14 cellular contexts compared by ENCODE assay signal in genomic region chr2:28400434-28400833, GRCh38. TPM values are rescaled to one million over a fixed set of nuclear protein-coding genes. Genes with fewer than 3 reads are reported as not detected.
DNase-seq lines count a peak whose midpoint lies in the region; ATAC-seq and TF ChIP-seq lines count a peak whose summit lies in the region.
"Had no signal": no experiment of that assay in that cellular context is flagged by ENCODE, and none has a peak within 500 bp of the region (broad histone marks: within the 10 kb centered on the region; RNA-seq: fewer than 3 reads in every experiment).

No MANE protein-coding gene starts in this region.

- no peak for DNase-seq in GM23248
- DNase-seq in SK-MEL-5 (ENCODE audit: low read depth, low spot score) = peak; percentile 36
- no peak for DNase-seq in heart left ventricle
- peak; percentile 57 for DNase-seq in retina
- no peak for DNase-seq in foreskin keratinocyte
- DNase-seq in GM10266 (ENCODE audit: extremely low spot score) = no peak
- no peak for DNase-seq in activated CD8-positive, alpha-beta memory T cell treated with anti-CD3 and anti-CD28 coated beads, Interleukin-2, amount 50 U/mL, for 48 hours
- DNase-seq: activated CD4-positive, alpha-beta T cell treated with anti-CD3 and anti-CD28 coated beads, Interleukin-2, amount 50 U/mL, for 1 hour; activated naive CD8-positive, alpha-beta T cell treated with anti-CD3 and anti-CD28 coated beads, Interleukin-2, amount 50 U/mL, for 24 hours; effector memory CD8-positive, alpha-beta T cell; GOT3; NCI-H1417 treated with DMSO at 0.1 percent for 48 hours; NK-92 treated with Interleukin-12 subunit alpha and Interleukin-12 subunit beta, amount 100 ng/mL, for 24 hours had no signal

- ATAC-seq in heart left ventricle (no peak), foreskin keratinocyte (no peak), GM18498 (IDR thresholded peaks at IDR 0.05; ENCODE audit: unreplicated experiment) (no peak)
- ATAC-seq: activated naive CD8-positive, alpha-beta T cell treated with anti-CD3 and anti-CD28 coated beads, Interleukin-2, amount 50 U/mL, for 24 hours; effector memory CD8-positive, alpha-beta T cell had no signal

- peak overlapping the region; percentile 100 for H3K4me2 ChIP-seq in GM23248 (ENCODE audit: unreplicated experiment)

- H4K20me1 ChIP-seq in GM23248 (ENCODE audit: insufficient read depth) = peaks cover 32% of the 10 kb centered on the region

- H3K9me3 ChIP-seq in GM23248 (ENCODE audit: low read depth) (no peaks in the 10 kb centered on the region), heart left ventricle (no peaks in the 10 kb centered on the region)

- peaks cover 38% of the 10 kb centered on the region for H3K36me3 ChIP-seq in GM23248 (ENCODE audit: low read depth)
- H3K36me3 ChIP-seq in heart left ventricle = peaks cover 0 to 73% (median 30%) of the 10 kb centered on the region in 9 donors

- H3K4me3 ChIP-seq in GM23248 (peak overlapping the region; percentile 95; the same call in 1 of the 2 replicates), heart left ventricle (peak overlapping the region in 1 of 12 donors; percentile 96)

- no peak overlapping the region for H2AFZ ChIP-seq in GM23248

- in situ Hi-C loops in GM23248 (cut with MboI) (no loop called here), SK-MEL-5 (cut with HindIII; ENCODE audit: low pct_unique_long_range_greater_than_20kb, low sequenced_read_pairs) (no loop called here)

- H3F3A ChIP-seq in GM23248 (ENCODE audit: insufficient read depth) = peaks cover 91% of the 10 kb centered on the region

- intact Hi-C loops in heart left ventricle (cut with DNase I) = loop anchor here in 2 of 10 donors (5.0 to 10.0 kb wide), 3 partner anchors 446 to 698 kb away; partner anchors contain the start of genes BABAM2 (in 1 of the 2) and RBKS (in 1 of the 2)

- H3K27ac ChIP-seq in GM23248 (peak overlapping the region; percentile 98), heart left ventricle (peak overlapping the region in 8 of 12 donors; percentile 1 to 100 (median 50)), foreskin keratinocyte (no peak overlapping the region)

- peak overlapping the region; percentile 99 for H3K9ac ChIP-seq in GM23248

- H3K4me1 ChIP-seq in GM23248 (ENCODE audit: insufficient read depth) (peaks cover 59% of the 10 kb centered on the region), heart left ventricle (peaks cover 25 to 90% (median 67%) of the 10 kb centered on the region in 12 donors), foreskin keratinocyte (peaks cover 10% of the 10 kb centered on the region)

- H3K27me3 ChIP-seq in GM23248 (replicated peaks; ENCODE audit: insufficient read depth) = no peaks in the 10 kb centered on the region
- no peaks in the 10 kb centered on the region for H3K27me3 ChIP-seq in heart left ventricle
- H3K27me3 ChIP-seq in foreskin keratinocyte = no peaks in the 10 kb centered on the region

- no peak for TF ChIP-seq POLR2A in heart left ventricle (IDR thresholded peaks at IDR 0.05)

- H3K79me2 ChIP-seq in GM23248 (ENCODE audit: insufficient read depth) = peaks cover 100% of the 10 kb centered on the region

- H3K9me2 ChIP-seq in GM23248 (ENCODE audit: insufficient read depth) = no peaks in the 10 kb centered on the region

- WGBS in GM23248 (ENCODE audit: low coverage in 1 of 2, low lambda C conversion rate in 2 of 2, missing lambda C conversion rate in 2 of 2), 2 experiments = 50 to 51% methylated on average over 7 of the region's 7 CpGs
- 68 to 73% (median 69%) methylated on average over 7 of the region's 7 CpGs for WGBS in heart left ventricle, 4 donors

- TF ChIP-seq CTCF in heart left ventricle (IDR thresholded peaks at IDR 0.05) (no peak), foreskin keratinocyte (conservative IDR thresholded peaks at IDR 0.05) (no peak), GM10266 (IDR thresholded peaks at IDR 0.05; ENCODE audit: control insufficient read depth, insufficient read depth, low read depth, missing control alignments) (no peak)

RNA-seq across cellular contexts. Expression of gene FOSL2, which starts 7.8 kb away (rescaled TPM):
- total RNA-seq in GM23248 (2014; rRNA removed; shearing (Covaris generic)) = 78.0 and 83.5 TPM in 2 replicates
- 42.4 and 45.0 TPM in 2 replicates for polyA plus RNA-seq in GM23248 (2016; fragmentation: Nextera tagmentation; extraction: Ambion mirVana)
- total RNA-seq in SK-MEL-5 (2014; rRNA removed; shearing (Covaris generic)) = 16.8 and 19.1 TPM in 2 replicates
- 15.7 and 19.8 TPM in 2 replicates for polyA plus RNA-seq in SK-MEL-5 (2015; cell fraction: cytosol; rRNA removed)
- polyA plus RNA-seq in SK-MEL-5 (2015; cell fraction: nucleus; rRNA removed) = 13.5 and 18.2 TPM in 2 replicates
- total RNA-seq in heart left ventricle = 100 to 1,000 TPM in 2 of 9 donors, 10 to 100 TPM in 7; 26.2 to 144 (median 50.2) TPM
- polyA plus RNA-seq in heart left ventricle = 10 to 100 TPM; 15.2 to 66.2 TPM
- total RNA-seq in foreskin keratinocyte = 35.6 and 38.5 TPM in 2 replicates
- polyA plus RNA-seq in foreskin keratinocyte = 13.6 and 16.9 TPM in 2 replicates

Comparison
In these comparisons a context has a peak if more than half of its experiments do, and no peak if none do; other contexts are left out.
1. DNase-seq: peak in SK-MEL-5 (single experiment) and retina (single experiment); none in GM23248 (single experiment), heart left ventricle (0 of 5), foreskin keratinocyte (0 of 2), GM10266 (single experiment) and activated CD8-positive, alpha-beta memory T cell treated with anti-CD3 and anti-CD28 coated beads, Interleukin-2, amount 50 U/mL, for 48 hours (single experiment).